1 cellular context compared by ENCODE assay signal in genomic region chr6:7974932-7975763, GRCh38.
TF ChIP-seq lines count a peak whose summit lies in the region.

No MANE protein-coding gene starts in this region.

TF ChIP-seq in K562, 482 proteins besides CTCF, POLR2A, EP300 and RAD21 (continued from another document and continues in another):
- TF ChIP-seq CUX1 (CRISPR knock-in tag; IDR thresholded peaks at IDR 0.05) (no peak), PTTG1 (tag; IDR thresholded peaks at IDR 0.05; ENCODE audit: low read depth) (no peak), PTRF (tag; IDR thresholded peaks at IDR 0.05) (no peak), LCOR (CRISPR knock-in tag; IDR thresholded peaks at IDR 0.05) (peak; percentile 99), THRAP3 (IDR thresholded peaks at IDR 0.05; ENCODE audit: borderline replicate concordance) (no peak), MIER1 (IDR thresholded peaks at IDR 0.05; ENCODE audit: low read depth) (no peak), CREBBP (IDR thresholded peaks at IDR 0.05; ENCODE audit: low read depth, low read length) (no peak), SMC3 (conservative IDR thresholded peaks at IDR 0.05; ENCODE audit: insufficient read depth, low read depth, low read length) (0 out of 2 replicates have a peak, but pooled peaks have one; percentile 4), MAZ (CRISPR knock-in tag; conservative IDR thresholded peaks at IDR 0.05 in 1 of 2, IDR thresholded peaks at IDR 0.05 in 1 of 2) (peak in 1 of 2 experiments; percentile 69; a peak in 1 of 4 replicates), ZNF165 (CRISPR knock-in tag; IDR thresholded peaks at IDR 0.05; ENCODE audit: borderline replicate concordance) (no peak), U2AF1 (optimal IDR thresholded peaks at IDR 0.05; ENCODE audit: low read depth, low read length) (no peak), FOXO4 (CRISPR knock-in tag; IDR thresholded peaks at IDR 0.05) (no peak), ZC3H8 (IDR thresholded peaks at IDR 0.05) (no peak), NONO (IDR thresholded peaks at IDR 0.05; ENCODE audit: low read depth in 2 of 2, low read length in 1 of 2) (0 out of 4 replicates have a peak, but pooled peaks of 1 of the 2 experiments have one; percentile 31), SNAPC5 (CRISPR knock-in tag; IDR thresholded peaks at IDR 0.05) (no peak), ZNF512 (tag; IDR thresholded peaks at IDR 0.05) (no peak), ZNF24 (IDR thresholded peaks at IDR 0.05) (no peak; the same call in 1 of the 2 replicates), KDM4B (IDR thresholded peaks at IDR 0.05; ENCODE audit: borderline replicate concordance in 2 of 2, low read depth in 1 of 2) (no peak), MLX (CRISPR knock-in tag; conservative IDR thresholded peaks at IDR 0.05) (no peak), ETV5 (CRISPR knock-in tag; IDR thresholded peaks at IDR 0.05; ENCODE audit: low read depth) (peak; percentile 83; the same call in 1 of the 2 replicates), PHB2 (IDR thresholded peaks at IDR 0.05; ENCODE audit: low read depth) (no peak), RFX7 (CRISPR knock-in tag; IDR thresholded peaks at IDR 0.05) (no peak), ZC3H4 (CRISPR knock-in tag; IDR thresholded peaks at IDR 0.05; ENCODE audit: borderline replicate concordance) (no peak), ARID3A (IDR thresholded peaks at IDR 0.05; ENCODE audit: borderline replicate concordance, low read depth, low read length) (no peak), KLF6 (CRISPR knock-in tag; IDR thresholded peaks at IDR 0.05; ENCODE audit: borderline replicate concordance) (no peak), HMG20B (CRISPR knock-in tag; IDR thresholded peaks at IDR 0.05) (no peak), ZFP36 (IDR thresholded peaks at IDR 0.05; ENCODE audit: low read depth, low read length, partially characterized antibody) (no peak), IRF1 (CRISPR knock-in tag; IDR thresholded peaks at IDR 0.05; ENCODE audit: borderline replicate concordance) (no peak), HOXB6 (CRISPR knock-in tag; IDR thresholded peaks at IDR 0.05; ENCODE audit: borderline replicate concordance) (no peak), ZBTB11 (CRISPR knock-in tag; IDR thresholded peaks at IDR 0.05) (peak in 1 of 3 experiments; percentile 55; a peak in 1 of 6 replicates), PYGO2 (tag; IDR thresholded peaks at IDR 0.05) (no peak), PTBP1 (IDR thresholded peaks at IDR 0.05; ENCODE audit: low read depth, low read length) (no peak), NUFIP1 (IDR thresholded peaks at IDR 0.05; ENCODE audit: partially characterized antibody) (no peak), FOXA1 (IDR thresholded peaks at IDR 0.05; ENCODE audit: borderline replicate concordance) (no peak)
